In the genomic region with DNA sequence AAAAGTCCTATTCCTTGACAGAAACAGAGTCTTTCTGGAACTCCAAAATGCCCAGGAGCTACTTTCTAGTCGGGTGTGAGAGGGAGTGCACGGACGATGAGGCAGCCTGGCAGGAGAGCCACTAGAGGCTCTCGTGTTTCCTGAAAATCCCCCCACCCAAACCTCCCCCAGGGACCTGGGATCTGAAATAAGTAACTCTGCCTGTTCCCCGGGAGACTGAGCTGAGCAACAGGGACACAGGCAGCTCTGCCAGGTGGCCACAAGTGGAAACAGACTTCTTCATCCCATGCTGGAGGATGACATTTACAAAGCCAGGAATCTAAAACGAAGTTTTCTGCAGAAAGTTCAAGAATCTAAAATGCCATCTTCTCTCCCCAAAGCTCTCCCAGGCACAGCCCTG, we compare ENCODE assay signal across 8 cellular contexts.
DNase-seq lines count a peak whose midpoint lies in the region; ATAC-seq, FAIRE-seq and TF ChIP-seq lines count a peak whose summit lies in the region.

No MANE protein-coding gene starts in this region.

- H3K4me3 ChIP-seq in adipocyte (ENCODE audit: low read length) = no peak overlapping the region
- no peak overlapping the region for H3K4me3 ChIP-seq in right lobe of liver
- no peak overlapping the region for H3K4me3 ChIP-seq in urinary bladder (ENCODE audit: low read depth, low read length)

- intact Hi-C loops in right lobe of liver (cut with DNase I) = no loop called here

- no peak for TF ChIP-seq POLR2A in right lobe of liver (IDR thresholded peaks at IDR 0.05)

- WGBS in right lobe of liver (ENCODE audit: insufficient coverage, low coverage, low lambda C conversion rate, missing lambda C conversion rate) = 23% methylated on average over 3 of the region's 6 CpGs
- 22% methylated on average over 6 of the region's 6 CpGs for WGBS in urinary bladder

- no peak for FAIRE-seq in GM19239 (lab: Jason Lieb, UNC)

- no peaks in the 10 kb centered on the region for H3K27me3 ChIP-seq in adipocyte (replicated peaks; ENCODE audit: control insufficient read depth, insufficient read depth, low read length)
- H3K27me3 ChIP-seq in right lobe of liver = no peaks in the 10 kb centered on the region

- TF ChIP-seq CTCF in right lobe of liver (IDR thresholded peaks at IDR 0.05) = no peak

- no peaks in the 10 kb centered on the region for H3K9me3 Mint-ChIP-seq in activated naive CD4-positive, alpha-beta T cell treated with anti-CD3 and anti-CD28 coated beads, Interleukin-2, amount 50 U/mL, for 24 hours

- H3K27ac Mint-ChIP-seq in activated naive CD4-positive, alpha-beta T cell treated with anti-CD3 and anti-CD28 coated beads, Interleukin-2, amount 50 U/mL, for 24 hours = peak overlapping the region; percentile 95

- H3K4me1 ChIP-seq in adipocyte (ENCODE audit: control insufficient read depth, insufficient read depth, low read length) (peaks cover 57% of the 10 kb centered on the region), right lobe of liver (peaks cover 0 to 22% (median 2%) of the 10 kb centered on the region in 4 donors), urinary bladder (ENCODE audit: insufficient read depth) (no peaks in the 10 kb centered on the region)

- H3K36me3 Mint-ChIP-seq in activated naive CD4-positive, alpha-beta T cell treated with anti-CD3 and anti-CD28 coated beads, Interleukin-2, amount 50 U/mL, for 24 hours = no peaks in the 10 kb centered on the region

- ATAC-seq in right lobe of liver (no peak), GM21619 (IDR thresholded peaks at IDR 0.05; ENCODE audit: unreplicated experiment) (no peak), GM21576 (IDR thresholded peaks at IDR 0.05; ENCODE audit: unreplicated experiment) (no peak)

- H3K9ac ChIP-seq in adipocyte (ENCODE audit: low read length) = peak overlapping the region; percentile 63

- H3K9me3 ChIP-seq in adipocyte (ENCODE audit: control insufficient read depth, low read length) (no peaks in the 10 kb centered on the region), right lobe of liver (no peaks in the 10 kb centered on the region)

- no peaks in the 10 kb centered on the region for H3K36me3 ChIP-seq in adipocyte (ENCODE audit: control insufficient read depth, insufficient read depth, low read length, severe bottlenecking)
- H3K36me3 ChIP-seq in right lobe of liver = no peaks in the 10 kb centered on the region
- no peaks in the 10 kb centered on the region for H3K36me3 ChIP-seq in urinary bladder (ENCODE audit: insufficient read depth)

- no peak for DNase-seq in activated naive CD4-positive, alpha-beta T cell treated with anti-CD3 and anti-CD28 coated beads, Interleukin-2, amount 50 U/mL, for 16 hours
- DNase-seq in adipocyte (ENCODE audit: low read depth) (peak; percentile 49), right lobe of liver (peak in 1 of 3 donors; percentile 24), GM19239 (ENCODE audit: insufficient read length, low spot score) (no peak)

- H3K4me3 Mint-ChIP-seq in activated naive CD4-positive, alpha-beta T cell treated with anti-CD3 and anti-CD28 coated beads, Interleukin-2, amount 50 U/mL, for 24 hours = peak overlapping the region; percentile 58

- H3K4me1 Mint-ChIP-seq in activated naive CD4-positive, alpha-beta T cell treated with anti-CD3 and anti-CD28 coated beads, Interleukin-2, amount 50 U/mL, for 24 hours = peaks cover 98% of the 10 kb centered on the region

- H3K27ac ChIP-seq in right lobe of liver (peak overlapping the region; percentile 32 to 84 (median 69)), urinary bladder (ENCODE audit: low read depth) (peak overlapping the region; percentile 31)

- no peaks in the 10 kb centered on the region for H3K27me3 Mint-ChIP-seq in activated naive CD4-positive, alpha-beta T cell treated with anti-CD3 and anti-CD28 coated beads, Interleukin-2, amount 50 U/mL, for 24 hours
